8 cellular contexts compared by ENCODE assay signal in genomic region chr4:54659213-54660144, GRCh38. TPM values are rescaled to one million over a fixed set of nuclear protein-coding genes. Genes with fewer than 3 reads are reported as not detected.
DNase-seq lines count a peak whose midpoint lies in the region; ATAC-seq and TF ChIP-seq lines count a peak whose summit lies in the region.
"Had no signal": no experiment of that assay in that cellular context is flagged by ENCODE, and none has a peak within 500 bp of the region (broad histone marks: within the 10 kb centered on the region; RNA-seq: fewer than 3 reads in every experiment).

No MANE protein-coding gene starts in this region.

- no peaks in the 10 kb centered on the region for H3K9me3 Mint-ChIP-seq in nephron

- TF ChIP-seq POLR2A in erythroblast (IDR thresholded peaks at IDR 0.05; ENCODE audit: low read length), result no peak

- H3K4me1 ChIP-seq in PC-3 (ENCODE audit: insufficient read depth, low read length), result peaks cover 11% of the 10 kb centered on the region

- no peaks in the 10 kb centered on the region for H3K9me3 ChIP-seq in PC-3 (ENCODE audit: low read length)
- H3K9me3 ChIP-seq: SJSA1 had no signal

- TF ChIP-seq CTCF in GM12865 (IDR thresholded peaks at IDR 0.05; ENCODE audit: insufficient read depth, low read depth, low read length, missing control alignments), result no peak
- no peak for TF ChIP-seq CTCF in PC-3 (conservative IDR thresholded peaks at IDR 0.05; ENCODE audit: low read depth, low read length)
- TF ChIP-seq CTCF in nephron (IDR thresholded peaks at IDR 0.05; ENCODE audit: unreplicated experiment in 3 of 3), result no peak

- H3K27ac Mint-ChIP-seq in nephron, result peak overlapping the region in 1 of 3 experiments; percentile 16

- no peaks in the 10 kb centered on the region for H3K36me3 Mint-ChIP-seq in nephron (ENCODE audit: low read depth)

- no peaks in the 10 kb centered on the region for H3F3A ChIP-seq in PC-3 (ENCODE audit: low read length, unreplicated experiment)

- H4K20me1 ChIP-seq in PC-3 (ENCODE audit: low read length), result no peaks in the 10 kb centered on the region

- no TSS peak for BruUV-seq in PC-3 (replicated peaks; lab: Mats Ljungman, UMichigan)

- no peaks in the 10 kb centered on the region for H3K36me3 ChIP-seq in PC-3 (ENCODE audit: low read depth, low read length)
- H3K36me3 ChIP-seq: SJSA1 had no signal

- CTCF ChIA-PET in PC-3 (lab: Charles Lee), result no interaction called here

- peaks cover 22% of the 10 kb centered on the region for H3K4me1 Mint-ChIP-seq in nephron

- no peak overlapping the region for H3K27ac ChIP-seq in PC-3 (ENCODE audit: low read length)
- H3K27ac ChIP-seq: SJSA1 had no signal

- no peak overlapping the region for H3K9ac ChIP-seq in PC-3 (ENCODE audit: low read length)

- POLR2A ChIA-PET in PC-3 (lab: Charles Lee; ENCODE audit: unreplicated experiment), result no interaction called here

- H3K9me2 ChIP-seq in PC-3 (replicated peaks; ENCODE audit: low read length), result no peaks in the 10 kb centered on the region

- H3K4me3 ChIP-seq in GM12865 (ENCODE audit: low read depth, low read length) (peak overlapping the region; percentile 40), PC-3 (ENCODE audit: low read length) (peak overlapping the region; percentile 60)

- intact Hi-C loops in PC-3 (cut with micrococcal nuclease), result no loop called here

- no peak for DNase-seq in GM12865 (ENCODE audit: low read depth)
- DNase-seq in PC-3, result no peak
- DNase-seq in erythroblast (lab: John Stamatoyannopoulos, UW), result peak; percentile 54 to 55
- no peak for DNase-seq in SIG-M5 (lab: John Stamatoyannopoulos, UW)
- no peak for DNase-seq in NCI-H2227 treated with DMSO at 0.1 percent for 48 hours (lab: John Stamatoyannopoulos, UW)

- peaks cover 56% of the 10 kb centered on the region for H3K27me3 ChIP-seq in PC-3 (ENCODE audit: low read length)

- H3K79me2 ChIP-seq in PC-3 (ENCODE audit: low read length), result no peaks in the 10 kb centered on the region

- ATAC-seq in PC-3 (peak; percentile 37), GM19467 (IDR thresholded peaks at IDR 0.05; ENCODE audit: unreplicated experiment) (no peak)

- H3K4me2 ChIP-seq in PC-3 (ENCODE audit: low read length), result peak overlapping the region; percentile 80

- H2AFZ ChIP-seq in PC-3 (ENCODE audit: low read length), result peak overlapping the region; percentile 71

- peaks cover 79% of the 10 kb centered on the region for H3K27me3 Mint-ChIP-seq in nephron (ENCODE audit: low read depth)

- H3K4me3 Mint-ChIP-seq in nephron, result peak overlapping the region; percentile 83 to 89 (median 88)

RNA-seq across cellular contexts. Expression of gene KIT, which starts 1.7 kb away (rescaled TPM):
- not detected in 2 replicates for total RNA-seq in PC-3 (2014; rRNA removed)
- total RNA-seq: SJSA1 had no signal

Comparison
In these comparisons a context has a peak if more than half of its experiments do, and no peak if none do; other contexts are left out.
1. DNase-seq: peak in erythroblast (2 of 2); none in GM12865 (single experiment), PC-3 (single experiment), SIG-M5 (single experiment) and NCI-H2227 treated with DMSO at 0.1 percent for 48 hours (single experiment).